24 cellular contexts compared by ENCODE assay signal in genomic region chr3:38219609-38220197, GRCh38. TPM values are rescaled to one million over a fixed set of nuclear protein-coding genes. Genes with fewer than 3 reads are reported as not detected.
DNase-seq lines count a peak whose midpoint lies in the region; ATAC-seq, FAIRE-seq and TF ChIP-seq lines count a peak whose summit lies in the region.
"Had no signal": no experiment of that assay in that cellular context is flagged by ENCODE, and none has a peak within 500 bp of the region (broad histone marks: within the 10 kb centered on the region; RNA-seq: fewer than 3 reads in every experiment).

No MANE protein-coding gene starts in this region.

- H3K9ac ChIP-seq in mammary epithelial cell (ENCODE audit: insufficient read depth, low read length) (peak overlapping the region; percentile 19), K562 (ENCODE audit: insufficient read depth in 1 of 2, low read depth in 2 of 2, low read length in 2 of 2) (no peak overlapping the region)
- H3K9ac ChIP-seq: BLaER1 treated with 17β-estradiol and CSF1 and Interleukin-3, amounts not matched to agents 10 nM and 100 nM had no signal

- no peak for DNase-seq in mammary epithelial cell
- DNase-seq in MCF 10A (ENCODE audit: unreplicated experiment): no peak
- no peak for DNase-seq in GM12891 (ENCODE audit: insufficient read length, low spot score)
- DNase-seq in K562 (ENCODE audit: extremely low read depth in 1 of 4, low spot score in 3 of 4): no peak
- DNase-seq in nephron progenitor cell: no peak
- DNase-seq: AML-193; Caco-2; Calu3; CD4-positive, alpha-beta T cell; CD8-positive, alpha-beta T cell; DMS79 treated with DMSO at 0.1 percent for 48 hours; GF-D8 had no signal

- in situ Hi-C loops in mammary epithelial cell (cut with MboI; ENCODE audit: low sequenced_read_pairs in 2 of 2): no loop called here
- in situ Hi-C loops in K562 (cut with MboI): no loop called here

- intact Hi-C loops in mammary epithelial cell (cut with micrococcal nuclease) (no loop called here), MCF 10A (cut with micrococcal nuclease) (no loop called here), K562 (cut with micrococcal nuclease) (loop anchor here (10.0 kb wide), 1 partner anchor 85 kb away; the partner anchor contains the start of genes ACAA1 and MYD88)

- peaks cover 4% of the 10 kb centered on the region for H3K4me1 ChIP-seq in mammary epithelial cell (ENCODE audit: insufficient read depth, low read length)
- H3K4me1 ChIP-seq in HEK293 (ENCODE audit: control insufficient read depth, insufficient read depth, low read length): no peaks in the 10 kb centered on the region
- H3K4me1 ChIP-seq in K562 (replicated peaks in 1 of 2; ENCODE audit: control insufficient read depth in 2 of 2, insufficient read depth in 2 of 2, low read length in 2 of 2): peaks cover 4 to 8% of the 10 kb centered on the region in 2 experiments; a peak in 4 of 5 replicates
- H3K4me1 ChIP-seq: Caco-2 had no signal

- no peaks in the 10 kb centered on the region for H3K27me3 ChIP-seq in mammary epithelial cell (ENCODE audit: insufficient read depth, low read length)
- H3K27me3 ChIP-seq in K562 (ENCODE audit: control insufficient read depth in 2 of 2, insufficient read depth in 2 of 2, low read length in 2 of 2): no peaks in the 10 kb centered on the region
- H3K27me3 ChIP-seq: BLaER1 treated with 17β-estradiol and CSF1 and Interleukin-3, amounts not matched to agents 10 nM and 100 nM had no signal

- H3K79me2 ChIP-seq in mammary epithelial cell (ENCODE audit: insufficient read depth, low read length): peaks cover 80% of the 10 kb centered on the region
- H3K79me2 ChIP-seq in K562 (ENCODE audit: control insufficient read depth, insufficient read depth, low read length): peaks cover 16% of the 10 kb centered on the region

- H3K4me3 Mint-ChIP-seq in MCF 10A (ENCODE audit: unreplicated experiment) (no peak overlapping the region), nephron progenitor cell (no peak overlapping the region)
- H3K4me3 Mint-ChIP-seq: B cell; CD4-positive, alpha-beta T cell; CD8-positive, alpha-beta T cell had no signal

- ATAC-seq in K562: no peak
- no peak for ATAC-seq in GM18861 (IDR thresholded peaks at IDR 0.05; ENCODE audit: unreplicated experiment)
- ATAC-seq: A549; CD8-positive, alpha-beta T cell had no signal

- 100% methylated on average over 3 of the region's 3 CpGs for WGBS in mammary epithelial cell (ENCODE audit: low coverage, missing lambda C conversion rate)
- WGBS in K562 (ENCODE audit: insufficient coverage, low coverage, missing lambda C conversion rate): 89% methylated on average over 3 of the region's 3 CpGs

- peaks cover 11% of the 10 kb centered on the region for H3K4me1 Mint-ChIP-seq in MCF 10A (ENCODE audit: insufficient read depth, unreplicated experiment)
- no peaks in the 10 kb centered on the region for H3K4me1 Mint-ChIP-seq in nephron progenitor cell

- POLR2A ChIA-PET in MCF 10A (lab: Yijun Ruan, JAX): interaction anchor here (0.8 to 1.4 kb wide), 3 partner anchors 14 to 83 kb away, joined by 3 to 5 read pairs (median 4); partner anchors contain the start of gene ACAA1
- POLR2A ChIA-PET in HEK293 (lab: Yijun Ruan, JAX): interaction anchor here (0.6 kb wide), 1 partner anchor 102 kb away, joined by 3 read pairs; no protein-coding TSS in a partner anchor
- POLR2A ChIA-PET in K562 (lab: Yijun Ruan, JAX): interaction anchor here (1.0 to 1.3 kb wide), 3 partner anchors 9 to 17 kb away, joined by 3 to 7 read pairs (median 3); no protein-coding TSS in a partner anchor

- H3K4me2 ChIP-seq in mammary epithelial cell (ENCODE audit: insufficient read depth, low read depth, low read length): no peak overlapping the region
- no peak overlapping the region for H3K4me2 ChIP-seq in K562 (ENCODE audit: insufficient read depth, low read length)
- H3K4me2 ChIP-seq: A549; BLaER1 treated with 17β-estradiol and CSF1 and Interleukin-3, amounts not matched to agents 10 nM and 100 nM had no signal

- dilution Hi-C loops in mammary epithelial cell (cut with HindIII; ENCODE audit: low sequenced_read_pairs): no loop called here

- TF ChIP-seq CTCF in mammary epithelial cell (conservative IDR thresholded peaks at IDR 0.05 in 1 of 2, IDR thresholded peaks at IDR 0.05 in 1 of 2; ENCODE audit: extremely low read depth in 1 of 2, insufficient read depth in 1 of 2, low read depth in 1 of 2, low read length in 2 of 2): no peak
- TF ChIP-seq CTCF in MCF 10A (IDR thresholded peaks at IDR 0.05; ENCODE audit: unreplicated experiment): no peak
- TF ChIP-seq CTCF in HEK293 (tag by site-specific recombination; IDR thresholded peaks at IDR 0.05): no peak
- no peak for TF ChIP-seq CTCF in K562 (IDR thresholded peaks at IDR 0.05 in 2 of 3, conservative IDR thresholded peaks at IDR 0.05 in 1 of 3; ENCODE audit: insufficient read depth in 2 of 3, low read depth in 1 of 3, low read length in 3 of 3)
- no peak for TF ChIP-seq CTCF in nephron progenitor cell (IDR thresholded peaks at IDR 0.05)

- H3K9me3 ChIP-seq in mammary epithelial cell (replicated peaks; ENCODE audit: insufficient read depth, low read length): no peaks in the 10 kb centered on the region
- H3K9me3 ChIP-seq in HEK293 (ENCODE audit: control insufficient read depth, insufficient read depth, low read depth, low read length): no peaks in the 10 kb centered on the region
- H3K9me3 ChIP-seq in K562 (replicated peaks; ENCODE audit: control insufficient read depth, insufficient read depth, low read depth, low read length): no peaks in the 10 kb centered on the region
- H3K9me3 ChIP-seq: A549; BLaER1 treated with 17β-estradiol and CSF1 and Interleukin-3, amounts not matched to agents 10 nM and 100 nM; Caco-2 had no signal

- FAIRE-seq in GM12891 (lab: Jason Lieb, UNC) (peak; percentile 23), K562 (lab: Jason Lieb, UNC) (no peak)
- FAIRE-seq: A549, D721Med, G401.6, GM12892, GM18507 had no signal

- no peak for TF ChIP-seq RAD21 in K562 (CRISPR knock-in tag; conservative IDR thresholded peaks at IDR 0.05 in 1 of 2, IDR thresholded peaks at IDR 0.05 in 1 of 2)

- peaks cover 11% of the 10 kb centered on the region for H3K36me3 ChIP-seq in mammary epithelial cell (ENCODE audit: insufficient read depth, low read length)
- H3K36me3 ChIP-seq in HEK293 (ENCODE audit: control insufficient read depth in 2 of 2, insufficient read depth in 1 of 2, low read length in 2 of 2): peaks cover 3 to 33% of the 10 kb centered on the region in 2 experiments
- H3K36me3 ChIP-seq in K562 (ENCODE audit: control insufficient read depth, insufficient read depth, low read length): peaks cover 46% of the 10 kb centered on the region

- H3K9me1 ChIP-seq in K562 (ENCODE audit: control insufficient read depth, insufficient read depth, low read length): peaks cover 2% of the 10 kb centered on the region

- H3K36me3 Mint-ChIP-seq in MCF 10A (ENCODE audit: insufficient read depth, unreplicated experiment) (peaks cover 79% of the 10 kb centered on the region), nephron progenitor cell (ENCODE audit: low read depth) (peaks cover 45% of the 10 kb centered on the region)

- H4K20me1 ChIP-seq in mammary epithelial cell (ENCODE audit: insufficient read depth, low read length): peaks cover under 1% of the 10 kb centered on the region
- H4K20me1 ChIP-seq in K562 (replicated peaks; ENCODE audit: control insufficient read depth, insufficient read depth, low read length): peaks cover 8% of the 10 kb centered on the region

- no peak for TF ChIP-seq POLR2A in GM12891 (IDR thresholded peaks at IDR 0.05; ENCODE audit: low read depth, low read length)
- no peak for TF ChIP-seq POLR2A in K562 (conservative IDR thresholded peaks at IDR 0.05)

- H3K27ac ChIP-seq in mammary epithelial cell (ENCODE audit: insufficient read depth, low read depth, low read length) (no peak overlapping the region), HEK293 (ENCODE audit: extremely low read depth, low read depth, low read length) (no peak overlapping the region), K562 (ENCODE audit: extremely low read depth, low read depth, low read length) (no peak overlapping the region)
- H3K27ac ChIP-seq: 22Rv1; A549; BLaER1 treated with 17β-estradiol and CSF1 and Interleukin-3, amounts not matched to agents 10 nM and 100 nM; C4-2B had no signal

- H2AFZ ChIP-seq in mammary epithelial cell (ENCODE audit: low read depth, low read length) (no peak overlapping the region), K562 (ENCODE audit: low read depth, low read length) (no peak overlapping the region)

- BruUV-seq in mammary epithelial cell (replicated peaks; lab: Mats Ljungman, UMichigan) (no TSS peak), MCF 10A (replicated peaks; lab: Mats Ljungman, UMichigan) (no TSS peak), K562 (replicated peaks; lab: Mats Ljungman, UMichigan) (no TSS peak)

- H3K9me3 Mint-ChIP-seq in MCF 10A (ENCODE audit: unreplicated experiment) (no peaks in the 10 kb centered on the region), nephron progenitor cell (no peaks in the 10 kb centered on the region)
- H3K9me3 Mint-ChIP-seq: CD4-positive, alpha-beta T cell; CD8-positive, alpha-beta T cell had no signal

- no peak overlapping the region for H3K4me3 ChIP-seq in mammary epithelial cell (replicated peaks in 1 of 3; ENCODE audit: insufficient read depth in 1 of 3, low read depth in 2 of 3, low read length in 3 of 3)
- no peak overlapping the region for H3K4me3 ChIP-seq in HEK293 (ENCODE audit: low read depth, low read length)
- H3K4me3 ChIP-seq in K562: no peak overlapping the region
- H3K4me3 ChIP-seq: A549; BLaER1 treated with 17β-estradiol and CSF1 and Interleukin-3, amounts not matched to agents 10 nM and 100 nM had no signal

- no peak overlapping the region for H3K27ac Mint-ChIP-seq in MCF 10A (ENCODE audit: low read depth, unreplicated experiment)
- no peak overlapping the region for H3K27ac Mint-ChIP-seq in nephron progenitor cell
- H3K27ac Mint-ChIP-seq: B cell; CD4-positive, alpha-beta T cell; CD8-positive, alpha-beta T cell had no signal

- no peak for TF ChIP-seq EP300 in K562 (IDR thresholded peaks at IDR 0.05; ENCODE audit: low read length)

- CTCF ChIA-PET in mammary epithelial cell (lab: Charles Lee; ENCODE audit: low non-redundant PET): no interaction called here
- CTCF ChIA-PET in MCF 10A (lab: Yijun Ruan, JAX): interaction anchor here (0.6 to 1.5 kb wide), 4 partner anchors 21 to 216 kb away, joined by 3 to 5 read pairs (median 4); partner anchors contain the start of gene XYLB
- CTCF ChIA-PET in HEK293 (lab: Yijun Ruan, JAX): no interaction called here
- CTCF ChIA-PET in K562 (lab: Yijun Ruan, JAX; ENCODE audit: low intra/inter-chr PET ratio): no interaction called here

- H3K27me3 Mint-ChIP-seq in MCF 10A (ENCODE audit: insufficient read depth, unreplicated experiment) (no peaks in the 10 kb centered on the region), nephron progenitor cell (ENCODE audit: low read depth, poor library complexity) (no peaks in the 10 kb centered on the region)
- H3K27me3 Mint-ChIP-seq: B cell; CD4-positive, alpha-beta T cell had no signal

RNA-seq across cellular contexts. Expression of gene SLC22A13, which starts 45.9 kb away (rescaled TPM):
- 1 to 10 TPM in 1 of 2 donors, under 1 TPM in 1; 0.67 to 2.5 TPM for total RNA-seq in mammary epithelial cell
- 0.14 TPM for polyA plus RNA-seq in mammary epithelial cell
- polyA minus RNA-seq in mammary epithelial cell: not detected
- total RNA-seq in MCF 10A (2022): 1.7 and 1.9 TPM in 2 replicates
- not detected for polyA plus RNA-seq in GM12891 (2012; ENCODE audit: low read depth, missing spikeins)
- 0.79 and 2.3 TPM in 2 replicates for total RNA-seq in K562 (2011; cell fraction: chromatin; rRNA removed; ENCODE audit: low replicate concordance)
- 0.92 and 1.8 TPM in 2 replicates for total RNA-seq in K562 (2011; cell fraction: nucleolus; rRNA removed)
- total RNA-seq in K562 (2011; cell fraction: nucleoplasm; rRNA removed): 0.88 and 1.6 TPM in 2 replicates
- total RNA-seq in K562 (2014; rRNA removed): not detected in 2 replicates
- 0.13 and 0.18 TPM in 2 replicates for total RNA-seq in K562 (2014; rRNA removed; fragmentation: Illumina TruSeq; extraction: Trizol)
- total RNA-seq in K562 (2015; rRNA removed; fragmentation: Illumina TruSeq; extraction: Trizol): 0.30 and 0.36 TPM in 2 replicates
- total RNA-seq in K562 (2021): 0.29 and 0.49 TPM in 2 replicates
- polyA plus RNA-seq in K562 (2011; rRNA removed): 0.15 and 0.19 TPM in 2 replicates
- polyA plus RNA-seq in K562 (2011; cell fraction: cytosol; rRNA removed): 0.07 and 0.19 TPM in 2 replicates
- polyA plus RNA-seq in K562 (2011; cell fraction: nucleus; rRNA removed): 1.2 and 1.3 TPM in 2 replicates
- 0.25 and 0.28 TPM in 2 replicates for polyA plus RNA-seq in K562 (2012)
- 0.07 and 0.15 TPM in 2 replicates for polyA plus RNA-seq in K562 (2014; fragmentation: Illumina TruSeq; extraction: Trizol)
- polyA plus RNA-seq in K562 (2014; fragmentation: Nextera tagmentation; extraction: Ambion mirVana): not detected
- 0.09 TPM in 1 of 2 replicates, not detected in the other for polyA plus RNA-seq in K562 (2014; rRNA removed)
- polyA minus RNA-seq in K562 (2011; rRNA and poly(A)+ RNA removed): 0.27 and 0.46 TPM in 2 replicates
- polyA minus RNA-seq in K562 (2011; cell fraction: cytosol; rRNA and poly(A)+ RNA removed): not detected in 2 replicates
- 0.56 and 0.81 TPM in 2 replicates for polyA minus RNA-seq in K562 (2011; cell fraction: nucleus; rRNA and poly(A)+ RNA removed)
- total RNA-seq: A172 had no signal

RNA-seq across cellular contexts. Expression of gene OXSR1, which starts 54.4 kb away (rescaled TPM):
- total RNA-seq in mammary epithelial cell (10 to 100 TPM; 48.3 to 70.6 TPM), MCF 10A (2022) (71.7 and 75.5 TPM in 2 replicates), K562 (2014; rRNA removed) (32.8 and 35.0 TPM in 2 replicates), K562 (2014; rRNA removed; fragmentation: Illumina TruSeq; extraction: Trizol) (50.0 and 55.2 TPM in 2 replicates), K562 (2015; rRNA removed; fragmentation: Illumina TruSeq; extraction: Trizol) (44.7 and 47.6 TPM in 2 replicates), K562 (2021) (48.6 and 56.4 TPM in 2 replicates)
- polyA plus RNA-seq in mammary epithelial cell (36.4 TPM), K562 (2011; rRNA removed) (63.4 and 87.6 TPM in 2 replicates), K562 (2014; fragmentation: Illumina TruSeq; extraction: Trizol) (54.1 and 60.9 TPM in 2 replicates), K562 (2014; fragmentation: Nextera tagmentation; extraction: Ambion mirVana) (10 to 100 TPM; 15.7 to 19.8 TPM), K562 (2014; rRNA removed) (48.7 and 50.3 TPM in 2 replicates)
- polyA minus RNA-seq in mammary epithelial cell: 31.9 TPM
- polyA plus RNA-seq in GM12891 (2012; ENCODE audit: low read depth, missing spikeins): 27.1 TPM
- 34.0 and 89.9 TPM in 2 replicates for total RNA-seq in K562 (2011; cell fraction: chromatin; rRNA removed; ENCODE audit: low replicate concordance)
- total RNA-seq in K562 (2011; cell fraction: nucleolus; rRNA removed): 19.0 and 27.6 TPM in 2 replicates
- total RNA-seq in K562 (2011; cell fraction: nucleoplasm; rRNA removed): 36.4 and 39.6 TPM in 2 replicates
- 27.9 and 44.8 TPM in 2 replicates for polyA plus RNA-seq in K562 (2011; cell fraction: cytosol; rRNA removed)
- polyA plus RNA-seq in K562 (2011; cell fraction: nucleus; rRNA removed): 49.3 and 61.9 TPM in 2 replicates
- polyA plus RNA-seq in K562 (2012): 27.8 and 43.2 TPM in 2 replicates
- 80.0 and 84.2 TPM in 2 replicates for polyA minus RNA-seq in K562 (2011; rRNA and poly(A)+ RNA removed)
- 41.3 and 44.5 TPM in 2 replicates for polyA minus RNA-seq in K562 (2011; cell fraction: cytosol; rRNA and poly(A)+ RNA removed)
- polyA minus RNA-seq in K562 (2011; cell fraction: nucleus; rRNA and poly(A)+ RNA removed): 28.9 and 51.4 TPM in 2 replicates
